In the genomic region with DNA sequence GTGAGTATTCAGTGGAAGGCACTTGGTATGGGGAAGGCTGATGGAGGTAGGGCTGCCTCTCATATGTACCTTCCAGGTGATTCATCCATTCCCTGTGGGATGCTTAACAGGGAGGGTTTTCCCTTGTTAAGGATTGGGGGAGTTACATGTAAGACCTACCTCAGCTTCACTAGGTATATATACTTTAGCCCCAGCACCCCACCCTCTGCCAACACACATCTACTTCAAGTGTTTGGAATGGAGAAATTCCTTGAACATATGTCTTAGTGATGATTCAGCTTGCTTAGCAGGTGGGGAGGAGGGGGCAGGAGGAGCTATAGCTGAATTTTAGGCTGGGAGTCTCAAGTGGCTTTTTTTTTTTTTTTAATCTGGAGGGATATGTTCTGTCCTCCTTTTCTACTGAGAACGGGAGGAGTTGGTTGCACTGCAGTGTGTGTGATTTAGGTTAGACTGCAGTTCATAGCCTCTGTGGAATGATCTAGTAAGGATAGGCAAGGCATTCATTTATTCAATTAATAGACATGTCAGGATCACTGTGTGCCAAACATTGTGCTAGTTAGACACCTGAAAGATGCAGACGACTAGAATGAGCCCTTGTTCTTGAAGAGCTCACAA, we compare ENCODE assay signal across 12 cellular contexts. TPM values are rescaled to one million over a fixed set of nuclear protein-coding genes. Genes with fewer than 3 reads are reported as not detected.
DNase-seq lines count a peak whose midpoint lies in the region; ATAC-seq and TF ChIP-seq lines count a peak whose summit lies in the region.
"Had no signal": no experiment of that assay in that cellular context is flagged by ENCODE, and none has a peak within 500 bp of the region (broad histone marks: within the 10 kb centered on the region; RNA-seq: fewer than 3 reads in every experiment).

No MANE protein-coding gene starts in this region.

- H3K27me3 Mint-ChIP-seq in Calu3 (ENCODE audit: unreplicated experiment), result peaks cover 12% of the 10 kb centered on the region
- H3K27me3 Mint-ChIP-seq in activated naive CD8-positive, alpha-beta T cell treated with anti-CD3 and anti-CD28 coated beads, Interleukin-2, amount 50 U/mL, for 24 hours, result no peaks in the 10 kb centered on the region
- H3K27me3 Mint-ChIP-seq in naive thymus-derived CD8-positive, alpha-beta T cell, result no peaks in the 10 kb centered on the region
- H3K27me3 Mint-ChIP-seq: stimulated activated naive CD8-positive, alpha-beta T cell treated with anti-CD3 and anti-CD28 coated beads, Interleukin-15, amount 100 ng/mL, for 72 hours had no signal

- H3K36me3 ChIP-seq in Karpas-422 (ENCODE audit: insufficient read depth, low read length) (peaks cover 5% of the 10 kb centered on the region; the same call in 1 of the 2 replicates), spleen (peaks cover 0 to 40% (median 27%) of the 10 kb centered on the region in 6 donors)

- peaks cover 3% of the 10 kb centered on the region for H3K9me3 Mint-ChIP-seq in Calu3 (ENCODE audit: low read depth, unreplicated experiment)
- no peaks in the 10 kb centered on the region for H3K9me3 Mint-ChIP-seq in activated naive CD8-positive, alpha-beta T cell treated with anti-CD3 and anti-CD28 coated beads, Interleukin-2, amount 50 U/mL, for 24 hours
- no peaks in the 10 kb centered on the region for H3K9me3 Mint-ChIP-seq in naive thymus-derived CD8-positive, alpha-beta T cell
- H3K9me3 Mint-ChIP-seq: stimulated activated naive CD8-positive, alpha-beta T cell treated with anti-CD3 and anti-CD28 coated beads, Interleukin-15, amount 100 ng/mL, for 72 hours had no signal

- no peak overlapping the region for H3K9ac ChIP-seq in Karpas-422 (ENCODE audit: low read length)

- H3K27ac Mint-ChIP-seq in Calu3 (ENCODE audit: unreplicated experiment), result no peak overlapping the region
- no peak overlapping the region for H3K27ac Mint-ChIP-seq in activated naive CD8-positive, alpha-beta T cell treated with anti-CD3 and anti-CD28 coated beads, Interleukin-2, amount 50 U/mL, for 24 hours
- peak overlapping the region in 9 of 10 donors; percentile 13 to 94 (median 89) for H3K27ac Mint-ChIP-seq in naive thymus-derived CD8-positive, alpha-beta T cell

- no peak for ATAC-seq in activated naive CD8-positive, alpha-beta T cell treated with anti-CD3 and anti-CD28 coated beads, Interleukin-2, amount 50 U/mL, for 24 hours
- ATAC-seq in naive thymus-derived CD8-positive, alpha-beta T cell, result no peak
- ATAC-seq in HG02981 (IDR thresholded peaks at IDR 0.05; ENCODE audit: unreplicated experiment), result no peak
- ATAC-seq: esophagus mucosa; left colon; stimulated activated naive CD8-positive, alpha-beta T cell treated with anti-CD3 and anti-CD28 coated beads, Interleukin-15, amount 100 ng/mL, for 72 hours had no signal

- WGBS in spleen, 5 donors, result 81 to 89% (median 84%) methylated on average over 2 of the region's 2 CpGs

- H4K20me1 ChIP-seq in Karpas-422 (ENCODE audit: insufficient read depth, low read depth, low read length), result no peaks in the 10 kb centered on the region

- no TSS peak for BruUV-seq in Calu3 (replicated peaks; lab: Mats Ljungman, UMichigan)

- intact Hi-C loops in Calu3 (cut with micrococcal nuclease; ENCODE audit: unreplicated experiment) (no loop called here), spleen (cut with DNase I; ENCODE audit: low total_unique reads) (no loop called here)

- peaks cover 30% of the 10 kb centered on the region for H3K36me3 Mint-ChIP-seq in Calu3 (ENCODE audit: insufficient read depth, unreplicated experiment)
- peaks cover 13% of the 10 kb centered on the region for H3K36me3 Mint-ChIP-seq in activated naive CD8-positive, alpha-beta T cell treated with anti-CD3 and anti-CD28 coated beads, Interleukin-2, amount 50 U/mL, for 24 hours (ENCODE audit: low read depth)
- peaks cover 4 to 37% (median 14%) of the 10 kb centered on the region in 3 donors for H3K36me3 Mint-ChIP-seq in naive thymus-derived CD8-positive, alpha-beta T cell

- DNase-seq in Calu3 (no peak), Karpas-422 (no peak), spleen (no peak), NCI-H2196 treated with DMSO at 0.1 percent for 48 hours (lab: John Stamatoyannopoulos, UW; ENCODE audit: unreplicated experiment) (no peak), mesenteric fat pad (ENCODE audit: low spot score) (no peak)
- DNase-seq in activated naive CD8-positive, alpha-beta T cell treated with anti-CD3 and anti-CD28 coated beads, Interleukin-2, amount 50 U/mL, for 24 hours, result no peak
- no peak for DNase-seq in naive thymus-derived CD8-positive, alpha-beta T cell
- DNase-seq: left colon; NCI-H2227 treated with DMSO at 0.1 percent for 48 hours; stimulated activated naive CD8-positive, alpha-beta T cell treated with anti-CD3 and anti-CD28 coated beads, Interleukin-15, amount 100 ng/mL, for 72 hours had no signal

- peak overlapping the region; percentile 77; the same call in 1 of the 2 replicates for H3K4me3 ChIP-seq in Karpas-422 (ENCODE audit: low read length)
- H3K4me3 ChIP-seq in spleen, result no peak overlapping the region

- no peak for TF ChIP-seq POLR2A in spleen (IDR thresholded peaks at IDR 0.05)

- H3K4me3 Mint-ChIP-seq in Calu3 (ENCODE audit: low read depth, unreplicated experiment), result peak overlapping the region; percentile 93
- peak overlapping the region; percentile 86 for H3K4me3 Mint-ChIP-seq in activated naive CD8-positive, alpha-beta T cell treated with anti-CD3 and anti-CD28 coated beads, Interleukin-2, amount 50 U/mL, for 24 hours
- H3K4me3 Mint-ChIP-seq in naive thymus-derived CD8-positive, alpha-beta T cell, result peak overlapping the region; percentile 85 to 92 (median 89)

- no peaks in the 10 kb centered on the region for H3K27me3 ChIP-seq in Karpas-422 (ENCODE audit: low read length)
- H3K27me3 ChIP-seq in spleen (replicated peaks in 1 of 7), result peaks cover 0 to 9% (median 0%) of the 10 kb centered on the region in 7 donors

- peaks cover 27% of the 10 kb centered on the region for H3K79me2 ChIP-seq in Karpas-422 (ENCODE audit: low read length)

- H3K27ac ChIP-seq in Karpas-422 (ENCODE audit: low read length), result no peak overlapping the region
- no peak overlapping the region for H3K27ac ChIP-seq in spleen

- POLR2A ChIA-PET in naive thymus-derived CD8-positive, alpha-beta T cell (lab: Charles Lee), result interaction anchor here (0.7 to 1.3 kb wide), 3 partner anchors 13 to 40 kb away, joined by 3 to 5 read pairs (median 3); a partner anchor contains a TSS

- peak overlapping the region; percentile 81 for H3K4me2 ChIP-seq in Karpas-422 (ENCODE audit: low read depth, low read length, poor library complexity, severe bottlenecking)

- no peaks in the 10 kb centered on the region for H3K9me2 ChIP-seq in Karpas-422 (replicated peaks; ENCODE audit: insufficient read depth, low read length)

- H2AFZ ChIP-seq in Karpas-422 (ENCODE audit: low read length), result no peak overlapping the region

- H3K4me1 Mint-ChIP-seq in Calu3 (ENCODE audit: low read depth, unreplicated experiment), result peaks cover 22% of the 10 kb centered on the region
- H3K4me1 Mint-ChIP-seq in activated naive CD8-positive, alpha-beta T cell treated with anti-CD3 and anti-CD28 coated beads, Interleukin-2, amount 50 U/mL, for 24 hours, result peaks cover 22% of the 10 kb centered on the region
- H3K4me1 Mint-ChIP-seq in naive thymus-derived CD8-positive, alpha-beta T cell, result peaks cover 19 to 38% (median 32%) of the 10 kb centered on the region in 4 donors

- CTCF ChIA-PET in Calu3 (lab: Charles Lee), result interaction anchor here (0.7 to 1.5 kb wide), 3 partner anchors 9 to 280 kb away, joined by 3 to 5 read pairs (median 4); no protein-coding TSS in a partner anchor

- peaks cover 21% of the 10 kb centered on the region for H3K4me1 ChIP-seq in Karpas-422 (ENCODE audit: low read length)
- peaks cover 0 to 30% (median 21%) of the 10 kb centered on the region in 6 donors for H3K4me1 ChIP-seq in spleen

- no peaks in the 10 kb centered on the region for H3K9me3 ChIP-seq in Karpas-422 (ENCODE audit: low read length)
- H3K9me3 ChIP-seq in spleen, result no peaks in the 10 kb centered on the region

- TF ChIP-seq CTCF in Calu3 (IDR thresholded peaks at IDR 0.05; ENCODE audit: unreplicated experiment), result no peak
- no peak for TF ChIP-seq CTCF in spleen (IDR thresholded peaks at IDR 0.05 in 8 of 11, conservative IDR thresholded peaks at IDR 0.05 in 3 of 11)

RNA-seq across cellular contexts. Expression of a gene that starts 1.7 kb away (rescaled TPM):
- 66.3 and 80.3 TPM in 2 replicates for total RNA-seq in Calu3 (2022)
- 9.3 and 23.9 TPM in 2 replicates for total RNA-seq in Karpas-422 (2014; rRNA removed; shearing (Covaris generic); ENCODE audit: low replicate concordance)
- 10 to 100 TPM; 23.4 to 24.8 TPM for total RNA-seq in naive thymus-derived CD8-positive, alpha-beta T cell
- 10 to 100 TPM; 10.9 to 24.6 (median 22.7) TPM for polyA plus RNA-seq in naive thymus-derived CD8-positive, alpha-beta T cell
- 10 to 100 TPM; 15.0 to 20.9 (median 18.8) TPM for total RNA-seq in spleen
- polyA plus RNA-seq in spleen, result 1 to 10 TPM; 5.7 to 7.5 (median 6.3) TPM
- 14.3 TPM for total RNA-seq in mesenteric fat pad

RNA-seq across cellular contexts. Expression of a gene that starts 12.0 kb away (rescaled TPM):
- total RNA-seq in Calu3 (2022), result 23.1 and 25.9 TPM in 2 replicates
- total RNA-seq in Karpas-422 (2014; rRNA removed; shearing (Covaris generic); ENCODE audit: low replicate concordance), result 16.8 and 22.9 TPM in 2 replicates
- 10 to 100 TPM; 36.2 to 36.3 TPM for total RNA-seq in naive thymus-derived CD8-positive, alpha-beta T cell
- 1 to 10 TPM; 4.9 to 9.4 (median 7.7) TPM for polyA plus RNA-seq in naive thymus-derived CD8-positive, alpha-beta T cell
- total RNA-seq in spleen, result 10 to 100 TPM; 15.3 to 30.7 (median 21.0) TPM
- 10 to 100 TPM; 13.7 to 24.3 (median 22.2) TPM for polyA plus RNA-seq in spleen
- total RNA-seq in mesenteric fat pad, result 7.2 TPM

RNA-seq across cellular contexts. Expression of a gene that starts 18.6 kb away (rescaled TPM):
- total RNA-seq in Calu3 (2022), result 2.2 and 4.7 TPM in 2 replicates
- total RNA-seq in Karpas-422 (2014; rRNA removed; shearing (Covaris generic); ENCODE audit: low replicate concordance), result 0.87 TPM in 1 of 2 replicates, not detected in the other
- under 1 TPM; 0.27 to 0.55 TPM for total RNA-seq in naive thymus-derived CD8-positive, alpha-beta T cell
- not detected for polyA plus RNA-seq in naive thymus-derived CD8-positive, alpha-beta T cell
- 10 to 100 TPM in 6 of 7 donors, 1 to 10 TPM in 1; 9.3 to 19.5 (median 14.8) TPM for total RNA-seq in spleen
- polyA plus RNA-seq in spleen, result 10 to 100 TPM; 13.7 to 26.6 (median 22.5) TPM
- 12.8 TPM for total RNA-seq in mesenteric fat pad

RNA-seq across cellular contexts. Expression of a gene that starts 40.3 kb away (rescaled TPM):
- 8.1 and 11.1 TPM in 2 replicates for total RNA-seq in Calu3 (2022)
- 0.58 and 0.63 TPM in 2 replicates for total RNA-seq in Karpas-422 (2014; rRNA removed; shearing (Covaris generic); ENCODE audit: low replicate concordance)
- under 1 TPM in 1 of 2 experiments, not detected in 1; 0.30 TPM for total RNA-seq in naive thymus-derived CD8-positive, alpha-beta T cell
- polyA plus RNA-seq in naive thymus-derived CD8-positive, alpha-beta T cell, result not detected
- 1 to 10 TPM in 3 of 7 donors, under 1 TPM in 4; 0.39 to 2.2 (median 0.79) TPM for total RNA-seq in spleen
- 1 to 10 TPM in 1 of 3 donors, under 1 TPM in 2; 0.83 to 1.5 (median 0.93) TPM for polyA plus RNA-seq in spleen
- 2.7 TPM for total RNA-seq in mesenteric fat pad

RNA-seq across cellular contexts. Expression of a gene that starts 42.8 kb away (rescaled TPM):
- total RNA-seq in Calu3 (2022), result 0.10 TPM in 1 of 2 replicates, not detected in the other
- total RNA-seq in Karpas-422 (2014; rRNA removed; shearing (Covaris generic); ENCODE audit: low replicate concordance), result 21.5 and 24.0 TPM in 2 replicates
- total RNA-seq in naive thymus-derived CD8-positive, alpha-beta T cell, result 1 to 10 TPM; 1.5 to 2.3 TPM
- polyA plus RNA-seq in naive thymus-derived CD8-positive, alpha-beta T cell, result under 1 TPM in 2 of 3 donors, not detected in 1; 0.17 to 0.20 TPM
- total RNA-seq in spleen, result under 1 TPM in 6 of 7 donors, not detected in 1; 0.09 to 0.76 (median 0.32) TPM
- under 1 TPM; 0.07 to 0.13 (median 0.08) TPM for polyA plus RNA-seq in spleen
- not detected for total RNA-seq in mesenteric fat pad

Comparison
In these comparisons a context has a peak if more than half of its experiments do, and no peak if none do; other contexts are left out.
1. H3K27ac Mint-ChIP-seq: peak in naive thymus-derived CD8-positive, alpha-beta T cell (9 of 10); none in Calu3 (single experiment) and activated naive CD8-positive, alpha-beta T cell treated with anti-CD3 and anti-CD28 coated beads, Interleukin-2, amount 50 U/mL, for 24 hours (single experiment).
2. Peak in every context shown above with its lines, with median percentiles within 50 percentile points of each other: H3K4me3 Mint-ChIP-seq.